ENCODE assay signal across 1 cellular context in genomic region chr5:135830384-135831275, GRCh38.
TF ChIP-seq lines count a peak whose summit lies in the region.

No MANE protein-coding gene starts in this region.

TF ChIP-seq in H1, 55 proteins besides CTCF, POLR2A, EP300 and RAD21:
- TF ChIP-seq CHD1 (IDR thresholded peaks at IDR 0.05; ENCODE audit: low read depth, low read length): no peak
- no peak for TF ChIP-seq CBX8 (IDR thresholded peaks at IDR 0.05; ENCODE audit: borderline replicate concordance, low read depth, low read length)
- no peak for TF ChIP-seq ATF2 (IDR thresholded peaks at IDR 0.05; ENCODE audit: low read length)
- TF ChIP-seq MAFK (IDR thresholded peaks at IDR 0.05; ENCODE audit: low read depth, low read length): no peak
- no peak for TF ChIP-seq TEAD4 (IDR thresholded peaks at IDR 0.05; ENCODE audit: low read depth, low read length)
- TF ChIP-seq, protein P1, sequence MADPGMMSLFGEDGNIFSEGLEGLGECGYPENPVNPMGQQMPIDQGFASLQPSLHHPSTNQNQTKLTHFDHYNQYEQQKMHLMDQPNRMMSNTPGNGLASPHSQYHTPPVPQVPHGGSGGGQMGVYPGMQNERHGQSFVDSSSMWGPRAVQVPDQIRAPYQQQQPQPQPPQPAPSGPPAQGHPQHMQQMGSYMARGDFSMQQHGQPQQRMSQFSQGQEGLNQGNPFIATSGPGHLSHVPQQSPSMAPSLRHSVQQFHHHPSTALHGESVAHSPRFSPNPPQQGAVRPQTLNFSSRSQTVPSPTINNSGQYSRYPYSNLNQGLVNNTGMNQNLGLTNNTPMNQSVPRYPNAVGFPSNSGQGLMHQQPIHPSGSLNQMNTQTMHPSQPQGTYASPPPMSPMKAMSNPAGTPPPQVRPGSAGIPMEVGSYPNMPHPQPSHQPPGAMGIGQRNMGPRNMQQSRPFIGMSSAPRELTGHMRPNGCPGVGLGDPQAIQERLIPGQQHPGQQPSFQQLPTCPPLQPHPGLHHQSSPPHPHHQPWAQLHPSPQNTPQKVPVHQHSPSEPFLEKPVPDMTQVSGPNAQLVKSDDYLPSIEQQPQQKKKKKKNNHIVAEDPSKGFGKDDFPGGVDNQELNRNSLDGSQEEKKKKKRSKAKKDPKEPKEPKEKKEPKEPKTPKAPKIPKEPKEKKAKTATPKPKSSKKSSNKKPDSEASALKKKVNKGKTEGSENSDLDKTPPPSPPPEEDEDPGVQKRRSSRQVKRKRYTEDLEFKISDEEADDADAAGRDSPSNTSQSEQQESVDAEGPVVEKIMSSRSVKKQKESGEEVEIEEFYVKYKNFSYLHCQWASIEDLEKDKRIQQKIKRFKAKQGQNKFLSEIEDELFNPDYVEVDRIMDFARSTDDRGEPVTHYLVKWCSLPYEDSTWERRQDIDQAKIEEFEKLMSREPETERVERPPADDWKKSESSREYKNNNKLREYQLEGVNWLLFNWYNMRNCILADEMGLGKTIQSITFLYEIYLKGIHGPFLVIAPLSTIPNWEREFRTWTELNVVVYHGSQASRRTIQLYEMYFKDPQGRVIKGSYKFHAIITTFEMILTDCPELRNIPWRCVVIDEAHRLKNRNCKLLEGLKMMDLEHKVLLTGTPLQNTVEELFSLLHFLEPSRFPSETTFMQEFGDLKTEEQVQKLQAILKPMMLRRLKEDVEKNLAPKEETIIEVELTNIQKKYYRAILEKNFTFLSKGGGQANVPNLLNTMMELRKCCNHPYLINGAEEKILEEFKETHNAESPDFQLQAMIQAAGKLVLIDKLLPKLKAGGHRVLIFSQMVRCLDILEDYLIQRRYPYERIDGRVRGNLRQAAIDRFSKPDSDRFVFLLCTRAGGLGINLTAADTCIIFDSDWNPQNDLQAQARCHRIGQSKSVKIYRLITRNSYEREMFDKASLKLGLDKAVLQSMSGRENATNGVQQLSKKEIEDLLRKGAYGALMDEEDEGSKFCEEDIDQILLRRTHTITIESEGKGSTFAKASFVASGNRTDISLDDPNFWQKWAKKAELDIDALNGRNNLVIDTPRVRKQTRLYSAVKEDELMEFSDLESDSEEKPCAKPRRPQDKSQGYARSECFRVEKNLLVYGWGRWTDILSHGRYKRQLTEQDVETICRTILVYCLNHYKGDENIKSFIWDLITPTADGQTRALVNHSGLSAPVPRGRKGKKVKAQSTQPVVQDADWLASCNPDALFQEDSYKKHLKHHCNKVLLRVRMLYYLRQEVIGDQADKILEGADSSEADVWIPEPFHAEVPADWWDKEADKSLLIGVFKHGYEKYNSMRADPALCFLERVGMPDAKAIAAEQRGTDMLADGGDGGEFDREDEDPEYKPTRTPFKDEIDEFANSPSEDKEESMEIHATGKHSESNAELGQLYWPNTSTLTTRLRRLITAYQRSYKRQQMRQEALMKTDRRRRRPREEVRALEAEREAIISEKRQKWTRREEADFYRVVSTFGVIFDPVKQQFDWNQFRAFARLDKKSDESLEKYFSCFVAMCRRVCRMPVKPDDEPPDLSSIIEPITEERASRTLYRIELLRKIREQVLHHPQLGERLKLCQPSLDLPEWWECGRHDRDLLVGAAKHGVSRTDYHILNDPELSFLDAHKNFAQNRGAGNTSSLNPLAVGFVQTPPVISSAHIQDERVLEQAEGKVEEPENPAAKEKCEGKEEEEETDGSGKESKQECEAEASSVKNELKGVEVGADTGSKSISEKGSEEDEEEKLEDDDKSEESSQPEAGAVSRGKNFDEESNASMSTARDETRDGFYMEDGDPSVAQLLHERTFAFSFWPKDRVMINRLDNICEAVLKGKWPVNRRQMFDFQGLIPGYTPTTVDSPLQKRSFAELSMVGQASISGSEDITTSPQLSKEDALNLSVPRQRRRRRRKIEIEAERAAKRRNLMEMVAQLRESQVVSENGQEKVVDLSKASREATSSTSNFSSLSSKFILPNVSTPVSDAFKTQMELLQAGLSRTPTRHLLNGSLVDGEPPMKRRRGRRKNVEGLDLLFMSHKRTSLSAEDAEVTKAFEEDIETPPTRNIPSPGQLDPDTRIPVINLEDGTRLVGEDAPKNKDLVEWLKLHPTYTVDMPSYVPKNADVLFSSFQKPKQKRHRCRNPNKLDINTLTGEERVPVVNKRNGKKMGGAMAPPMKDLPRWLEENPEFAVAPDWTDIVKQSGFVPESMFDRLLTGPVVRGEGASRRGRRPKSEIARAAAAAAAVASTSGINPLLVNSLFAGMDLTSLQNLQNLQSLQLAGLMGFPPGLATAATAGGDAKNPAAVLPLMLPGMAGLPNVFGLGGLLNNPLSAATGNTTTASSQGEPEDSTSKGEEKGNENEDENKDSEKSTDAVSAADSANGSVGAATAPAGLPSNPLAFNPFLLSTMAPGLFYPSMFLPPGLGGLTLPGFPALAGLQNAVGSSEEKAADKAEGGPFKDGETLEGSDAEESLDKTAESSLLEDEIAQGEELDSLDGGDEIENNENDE (IDR thresholded peaks at IDR 0.05; ENCODE audit: insufficient replicate concordance, low read length): no peak
- TF ChIP-seq KDM5A (IDR thresholded peaks at IDR 0.05; ENCODE audit: low read length): no peak
- TF ChIP-seq NRF1 (IDR thresholded peaks at IDR 0.05; ENCODE audit: low read depth, low read length): no peak
- TF ChIP-seq, protein P2, sequence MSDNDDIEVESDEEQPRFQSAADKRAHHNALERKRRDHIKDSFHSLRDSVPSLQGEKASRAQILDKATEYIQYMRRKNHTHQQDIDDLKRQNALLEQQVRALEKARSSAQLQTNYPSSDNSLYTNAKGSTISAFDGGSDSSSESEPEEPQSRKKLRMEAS (IDR thresholded peaks at IDR 0.05): no peak
- no peak for TF ChIP-seq PHF8 (conservative IDR thresholded peaks at IDR 0.05; ENCODE audit: low read depth, low read length)
- no peak for TF ChIP-seq EGR1 (IDR thresholded peaks at IDR 0.05; ENCODE audit: borderline replicate concordance, low read depth, low read length)
- no peak for TF ChIP-seq SP4 (IDR thresholded peaks at IDR 0.05; ENCODE audit: low read length)
- no peak for TF ChIP-seq JUN (IDR thresholded peaks at IDR 0.05; ENCODE audit: low read depth, low read length)
- TF ChIP-seq JUND (IDR thresholded peaks at IDR 0.05; ENCODE audit: low read length): no peak
- no peak for TF ChIP-seq ZNF274 (IDR thresholded peaks at IDR 0.05; ENCODE audit: borderline replicate concordance, extremely low read depth, low read length)
- no peak for TF ChIP-seq TCF12 (IDR thresholded peaks at IDR 0.05; ENCODE audit: low read depth, low read length)
